Comparison of ENCODE assay signal across 9 cellular contexts in genomic region chr16:89453662-89454321, GRCh38. TPM values are rescaled to one million over a fixed set of nuclear protein-coding genes. Genes with fewer than 3 reads are reported as not detected.
DNase-seq lines count a peak whose midpoint lies in the region; ATAC-seq, FAIRE-seq and TF ChIP-seq lines count a peak whose summit lies in the region.
"Had no signal": no experiment of that assay in that cellular context is flagged by ENCODE, and none has a peak within 500 bp of the region (broad histone marks: within the 10 kb centered on the region; RNA-seq: fewer than 3 reads in every experiment).

No MANE protein-coding gene starts in this region.

- TF ChIP-seq EP300 in A549 (IDR thresholded peaks at IDR 0.05) = no peak

- H3K9ac ChIP-seq in HCT116 (ENCODE audit: low read length) (no peak overlapping the region), adipocyte (ENCODE audit: low read length) (no peak overlapping the region)

- peaks cover 4% of the 10 kb centered on the region; the same call in 1 of the 3 replicates for H3K9me3 ChIP-seq in A549
- H3K9me3 ChIP-seq in HCT116 (ENCODE audit: control insufficient read depth in 1 of 2, insufficient read depth in 1 of 2, low read depth in 1 of 2, low read length in 2 of 2) = no peaks in the 10 kb centered on the region
- H3K9me3 ChIP-seq in adipocyte (ENCODE audit: control insufficient read depth, low read length) = no peaks in the 10 kb centered on the region

- H4K20me1 ChIP-seq in HCT116 (ENCODE audit: insufficient read depth) = peaks cover 59% of the 10 kb centered on the region

- ATAC-seq in A549 (peak; percentile 81 to 86), HCT116 (peak; percentile 74), left colon (peak; percentile 85), GM18868 (IDR thresholded peaks at IDR 0.05; ENCODE audit: unreplicated experiment) (no peak), HG03432 (IDR thresholded peaks at IDR 0.05; ENCODE audit: unreplicated experiment) (no peak), HG03457 (IDR thresholded peaks at IDR 0.05; ENCODE audit: unreplicated experiment) (no peak)

- CTCF ChIA-PET in A549 (lab: Yijun Ruan, JAX) (no interaction called here), HCT116 (lab: Charles Lee) (no interaction called here)

- H3K27ac ChIP-seq in A549 (no peak overlapping the region), HCT116 (ENCODE audit: low read depth, low read length) (no peak overlapping the region)

- H3K4me1 ChIP-seq in A549 (peaks cover 49% of the 10 kb centered on the region), HCT116 (ENCODE audit: control insufficient read depth in 1 of 2, insufficient read depth in 2 of 2, low read length in 2 of 2) (peaks cover 19 to 59% of the 10 kb centered on the region in 2 experiments), adipocyte (ENCODE audit: control insufficient read depth, insufficient read depth, low read length) (peaks cover 37% of the 10 kb centered on the region)

- H2AFZ ChIP-seq in HCT116 (ENCODE audit: low read depth, low read length, poor library complexity, severe bottlenecking) = no peak overlapping the region

- RAD21 ChIA-PET in HCT116 (lab: Charles Lee; ENCODE audit: low non-redundant PET in 1 of 2, low total read pairs in 2 of 2, uncharacterized antibody in 2 of 2, unreplicated experiment in 2 of 2) = no interaction called here

- TF ChIP-seq POLR2A in A549 (IDR thresholded peaks at IDR 0.05; ENCODE audit: low read length) (no peak), HCT116 (IDR thresholded peaks at IDR 0.05; ENCODE audit: borderline replicate concordance, extremely low read depth, insufficient read depth, insufficient read length) (no peak)

- TF ChIP-seq CTCF in A549 (IDR thresholded peaks at IDR 0.05) (no peak), HCT116 (IDR thresholded peaks at IDR 0.05 in 2 of 3, conservative IDR thresholded peaks at IDR 0.05 in 1 of 3; ENCODE audit: borderline replicate concordance in 1 of 3, insufficient read depth in 1 of 3, low read depth in 2 of 3, low read length in 2 of 3) (peak in 2 of 3 experiments; percentile 46 to 61; a peak in 4 of 6 replicates)

- H3K79me2 ChIP-seq in HCT116 (ENCODE audit: insufficient read depth, low read length) = peaks cover 99% of the 10 kb centered on the region

- H3K4me2 ChIP-seq in A549 (peak overlapping the region; percentile 2; the same call in 1 of the 3 replicates), HCT116 (ENCODE audit: low read length) (0 out of 2 replicates have a peak overlapping the region, but pooled peaks have one; percentile 2)

- no peak for FAIRE-seq in A549 (lab: Jason Lieb, UNC)

- no peak for TF ChIP-seq RAD21 in A549 (conservative IDR thresholded peaks at IDR 0.05 in 1 of 2, IDR thresholded peaks at IDR 0.05 in 1 of 2)
- no peak for TF ChIP-seq RAD21 in HCT116 (IDR thresholded peaks at IDR 0.05; ENCODE audit: low read depth)

- DNase-seq in A549 (ENCODE audit: low read depth in 1 of 2, low spot score in 1 of 2) (peak; percentile 51 to 56), HCT116 (ENCODE audit: low read depth, low spot score) (no peak), adipocyte (ENCODE audit: low read depth) (peak; percentile 19), left colon (peak in 1 of 2 donors; percentile 37), NCI-H2171 treated with DMSO at 0.1 percent for 48 hours (lab: John Stamatoyannopoulos, UW) (no peak)
- DNase-seq: NCI-H748 treated with DMSO at 0.1 percent for 48 hours had no signal

- intact Hi-C loops in HCT116 (cut with micrococcal nuclease) (no loop called here), left colon (cut with DNase I, micrococcal nuclease) (no loop called here)

- WGBS in A549 (ENCODE audit: missing lambda C conversion rate) = 77% methylated on average over 11 of the region's 11 CpGs

- BruUV-seq in HCT116 (replicated peaks; lab: Mats Ljungman, UMichigan) = no TSS peak

- H3K4me3 ChIP-seq in A549 = no peak overlapping the region
- no peak overlapping the region for H3K4me3 ChIP-seq in HCT116 (replicated peaks in 1 of 2; ENCODE audit: low read depth in 1 of 2, low read length in 2 of 2)
- H3K4me3 ChIP-seq in adipocyte (ENCODE audit: low read length) = no peak overlapping the region

- POLR2A ChIA-PET in A549 (lab: Yijun Ruan, JAX) (no interaction called here), HCT116 (lab: Charles Lee) (no interaction called here)

- H3K36me3 ChIP-seq in HCT116 (ENCODE audit: control insufficient read depth in 1 of 2, insufficient read depth in 2 of 2, low read length in 2 of 2) = no peaks in the 10 kb centered on the region
- H3K36me3 ChIP-seq in adipocyte (ENCODE audit: control insufficient read depth, insufficient read depth, low read length, severe bottlenecking) = no peaks in the 10 kb centered on the region

- no peaks in the 10 kb centered on the region for H3K9me2 ChIP-seq in HCT116 (ENCODE audit: insufficient read depth)

- H3K27me3 ChIP-seq in HCT116 (ENCODE audit: insufficient read depth, low read length) = no peaks in the 10 kb centered on the region
- H3K27me3 ChIP-seq in adipocyte (replicated peaks; ENCODE audit: control insufficient read depth, insufficient read depth, low read length) = no peaks in the 10 kb centered on the region

TF ChIP-seq in A549, 52 proteins besides CTCF, POLR2A, EP300 and RAD21 (continues in another document):
- TF ChIP-seq RARB (CRISPR knock-in tag; IDR thresholded peaks at IDR 0.05) (no peak), NPAS2 (CRISPR knock-in tag; IDR thresholded peaks at IDR 0.05; ENCODE audit: borderline replicate concordance) (no peak), MAFK (IDR thresholded peaks at IDR 0.05; ENCODE audit: partially characterized antibody) (no peak), HOXA7 (CRISPR knock-in tag; IDR thresholded peaks at IDR 0.05) (no peak), ATOH8 (CRISPR knock-in tag; IDR thresholded peaks at IDR 0.05; ENCODE audit: low read depth) (no peak), NR3C1 (IDR thresholded peaks at IDR 0.05) (no peak), PHF8 (IDR thresholded peaks at IDR 0.05; ENCODE audit: borderline replicate concordance, low read depth) (no peak), SREBF2 (IDR thresholded peaks at IDR 0.05) (no peak), ZC3H11A (IDR thresholded peaks at IDR 0.05) (no peak), RCOR1 (IDR thresholded peaks at IDR 0.05; ENCODE audit: low read depth, low read length) (no peak), ESRRA (IDR thresholded peaks at IDR 0.05; ENCODE audit: borderline replicate concordance, low read length) (no peak), CBX8 (IDR thresholded peaks at IDR 0.05) (no peak), POLR2AphosphoS2 (conservative IDR thresholded peaks at IDR 0.05; ENCODE audit: low read length) (no peak)

TF ChIP-seq in HCT116, 20 proteins besides CTCF, POLR2A, EP300 and RAD21 (continues in another document):
- TF ChIP-seq CBX3 (IDR thresholded peaks at IDR 0.05; ENCODE audit: low read depth) (no peak), JUND (IDR thresholded peaks at IDR 0.05) (no peak), MAX (IDR thresholded peaks at IDR 0.05) (no peak), SP1 (IDR thresholded peaks at IDR 0.05; ENCODE audit: low read depth) (no peak), EGR1 (IDR thresholded peaks at IDR 0.05; ENCODE audit: low read depth) (no peak), ZNF274 (IDR thresholded peaks at IDR 0.05; ENCODE audit: low read depth, low read length) (no peak), ELF1 (IDR thresholded peaks at IDR 0.05; ENCODE audit: borderline replicate concordance, low read depth) (no peak), SIN3A (IDR thresholded peaks at IDR 0.05; ENCODE audit: low read depth) (no peak), POLR2AphosphoS5 (IDR thresholded peaks at IDR 0.05; ENCODE audit: low read depth, low read length) (no peak), ZBTB33 (IDR thresholded peaks at IDR 0.05; ENCODE audit: extremely low read depth, insufficient replicate concordance, low read length) (no peak), ZFX (IDR thresholded peaks at IDR 0.05) (no peak), YY1 (IDR thresholded peaks at IDR 0.05; ENCODE audit: extremely low read depth, insufficient replicate concordance, low read depth, low read length) (no peak), ATF3 (IDR thresholded peaks at IDR 0.05) (no peak)

RNA-seq across cellular contexts. Expression of gene ANKRD11, which starts 36.6 kb away (rescaled TPM):
- polyA plus RNA-seq in A549 (2011; rRNA removed) (54.9 and 57.4 TPM in 2 replicates), A549 (2017; fragmentation: RNase III; extraction: RNeasy Plus Mini Kit Qiagen cat#74134 plus additional on column Dnase treatment) (50.4 to 56.7 TPM (median 53.6 TPM) in 3 replicates)
- polyA plus RNA-seq in A549 (2012; cell fraction: cytosol; rRNA removed) = 56.7 and 61.7 TPM in 2 replicates
- 130 and 154 TPM in 2 replicates for polyA plus RNA-seq in A549 (2012; cell fraction: nucleus; rRNA removed)
- 43.6 and 69.7 TPM in 2 replicates for polyA minus RNA-seq in A549 (2011; rRNA and poly(A)+ RNA removed)
- total RNA-seq in HCT116 (2021; ENCODE audit: unreplicated experiment) (266 TPM), left colon (100 to 1,000 TPM in 1 of 2 donors, 10 to 100 TPM in 1; 82.5 to 135 TPM)
- polyA plus RNA-seq in HCT116 (2012) = 192 and 225 TPM in 2 replicates

RNA-seq across cellular contexts. Expression of gene SPG7, which starts 54.4 kb away (rescaled TPM):
- polyA plus RNA-seq in A549 (2011; rRNA removed) (53.2 and 54.4 TPM in 2 replicates), A549 (2017; fragmentation: RNase III; extraction: RNeasy Plus Mini Kit Qiagen cat#74134 plus additional on column Dnase treatment) (73.2 to 80.6 TPM (median 79.6 TPM) in 3 replicates)
- 57.9 and 61.6 TPM in 2 replicates for polyA plus RNA-seq in A549 (2012; cell fraction: cytosol; rRNA removed)
- 434 and 484 TPM in 2 replicates for polyA plus RNA-seq in A549 (2012; cell fraction: nucleus; rRNA removed)
- 51.0 and 58.2 TPM in 2 replicates for polyA minus RNA-seq in A549 (2011; rRNA and poly(A)+ RNA removed)
- total RNA-seq in HCT116 (2021; ENCODE audit: unreplicated experiment) (116 TPM), left colon (100 to 1,000 TPM; 106 to 146 TPM)
- 79.4 and 81.2 TPM in 2 replicates for polyA plus RNA-seq in HCT116 (2012)

Comparison
In these comparisons a context has a peak if more than half of its experiments do, and no peak if none do; other contexts are left out.
1. ATAC-seq: peak in A549 (2 of 2), HCT116 (single experiment) and left colon (single experiment); none in GM18868 (single experiment), HG03432 (single experiment) and HG03457 (single experiment).
2. DNase-seq: peak in A549 (2 of 2) and adipocyte (single experiment); none in HCT116 (single experiment) and NCI-H2171 treated with DMSO at 0.1 percent for 48 hours (single experiment).
3. Of the 6 proteins assayed by ChIP-seq in both A549 and HCT116: peak only in A549: none; only in HCT116: CTCF; in both: none; in neither: 5.